In genomic region chr1:199751962-199752687, GRCh38 we compare ENCODE assay signal across 22 cellular contexts.
"Had no signal": no experiment of that assay in that cellular context is flagged by ENCODE, and none has a peak within 500 bp of the region (broad histone marks: within the 10 kb centered on the region; RNA-seq: fewer than 3 reads in every experiment).

No MANE protein-coding gene starts in this region.

- H3K4me1 ChIP-seq: gastrocnemius medialis, lower lobe of right lung, pancreas, suprapubic skin had no signal

- H3K27me3 ChIP-seq: gastrocnemius medialis, neutrophil, pancreas had no signal

- H3K9me3 Mint-ChIP-seq: effector memory CD8-positive, alpha-beta T cell; memory B cell; natural killer cell; neural crest cell; stimulated activated naive CD8-positive, alpha-beta T cell treated with anti-CD3 and anti-CD28 coated beads, Interleukin-15, amount 100 ng/mL, for 72 hours had no signal

- H3K27ac Mint-ChIP-seq: effector memory CD8-positive, alpha-beta T cell; memory B cell; natural killer cell; stimulated activated naive CD8-positive, alpha-beta T cell treated with anti-CD3 and anti-CD28 coated beads, Interleukin-15, amount 100 ng/mL, for 72 hours had no signal

- H3K36me3 Mint-ChIP-seq: memory B cell, natural killer cell had no signal

- H3K4me3 Mint-ChIP-seq: effector memory CD8-positive, alpha-beta T cell; memory B cell; natural killer cell; neural crest cell; stimulated activated naive CD8-positive, alpha-beta T cell treated with anti-CD3 and anti-CD28 coated beads, Interleukin-15, amount 100 ng/mL, for 72 hours had no signal

- ATAC-seq: effector memory CD8-positive, alpha-beta T cell; gastrocnemius medialis; natural killer cell; pancreas; sciatic nerve; stimulated activated naive CD8-positive, alpha-beta T cell treated with anti-CD3 and anti-CD28 coated beads, Interleukin-15, amount 100 ng/mL, for 72 hours had no signal

- H3K4me1 Mint-ChIP-seq: natural killer cell; stimulated activated naive CD8-positive, alpha-beta T cell treated with anti-CD3 and anti-CD28 coated beads, Interleukin-15, amount 100 ng/mL, for 72 hours had no signal

- H3K4me2 ChIP-seq: smooth muscle cell had no signal

- H3K9me3 ChIP-seq: gastrocnemius medialis, lower lobe of right lung, neutrophil, pancreas, suprapubic skin had no signal

- FAIRE-seq: endometrium, keratinocyte, pancreas had no signal

- DNase-seq: cortex of kidney; effector memory CD8-positive, alpha-beta T cell; gastrocnemius medialis; head of caudate nucleus; lower lobe of right lung; natural killer cell; pancreas; stimulated activated CD4-positive, alpha-beta T cell treated with anti-CD3 and anti-CD28 coated beads, Interleukin-12 subunit alpha, Interleukin-12 subunit beta, amount 100 ng/mL, for 4 hours; stimulated activated CD4-positive, alpha-beta T cell treated with anti-CD3 and anti-CD28 coated beads, Interleukin-1b, Interleukin-23, amount 100 ng/mL, for 48 hours; stimulated activated CD4-positive, alpha-beta T cell treated with anti-CD3 and anti-CD28 coated beads, Interleukin-4, amount 100 ng/mL, for 1 hour; stimulated activated CD8-positive, alpha-beta memory T cell treated with anti-CD3 and anti-CD28 coated beads, Interleukin-4, amount 100 ng/mL, for 48 hours; stimulated activated naive CD4-positive, alpha-beta T cell; stimulated activated naive CD8-positive, alpha-beta T cell treated with anti-CD3 and anti-CD28 coated beads, Interleukin-15, amount 100 ng/mL, for 72 hours; trophoblast cell had no signal

- H3K27ac ChIP-seq: gastrocnemius medialis, lower lobe of right lung, neutrophil, pancreas, suprapubic skin had no signal

- H3K4me3 ChIP-seq: gastrocnemius medialis, lower lobe of right lung, pancreas, smooth muscle cell, suprapubic skin had no signal

- H3K36me3 ChIP-seq: gastrocnemius medialis, lower lobe of right lung, neutrophil, pancreas, suprapubic skin had no signal
